15 cellular contexts compared by ENCODE assay signal in genomic region chr5:139835656-139836055, GRCh38. TPM values are rescaled to one million over a fixed set of nuclear protein-coding genes. Genes with fewer than 3 reads are reported as not detected.
A peak's percentile ranks its signal among the peaks of the same experiment; 100 is the strongest.
DNase-seq lines count a peak whose midpoint lies in the region; ATAC-seq, FAIRE-seq and TF ChIP-seq lines count a peak whose summit lies in the region.
"Had no signal": no experiment of that assay in that cellular context is flagged by ENCODE, and none has a peak within 500 bp of the region (broad histone marks: within the 10 kb centered on the region; RNA-seq: fewer than 3 reads in every experiment).

No MANE protein-coding gene starts in this region.

- TF ChIP-seq POLR2A in breast epithelium (IDR thresholded peaks at IDR 0.05) (no peak), K562 (conservative IDR thresholded peaks at IDR 0.05) (no peak)

- TF ChIP-seq CTCF in MCF 10A (IDR thresholded peaks at IDR 0.05; ENCODE audit: unreplicated experiment): no peak
- TF ChIP-seq CTCF in breast epithelium (IDR thresholded peaks at IDR 0.05): no peak
- no peak for TF ChIP-seq CTCF in HEK293 (tag by site-specific recombination; IDR thresholded peaks at IDR 0.05)
- no peak for TF ChIP-seq CTCF in K562 (IDR thresholded peaks at IDR 0.05 in 2 of 3, conservative IDR thresholded peaks at IDR 0.05 in 1 of 3; ENCODE audit: insufficient read depth in 2 of 3, low read depth in 1 of 3, low read length in 3 of 3)
- no peak for TF ChIP-seq CTCF in nephron progenitor cell (IDR thresholded peaks at IDR 0.05)

- CTCF ChIA-PET in MCF 10A (lab: Yijun Ruan, JAX): interaction anchor here (0.8 to 1.9 kb wide), 3 partner anchors 11 to 133 kb away, joined by 3 to 8 read pairs (median 3); no protein-coding TSS in a partner anchor
- CTCF ChIA-PET in HEK293 (lab: Yijun Ruan, JAX): interaction anchor here (0.7 to 1.3 kb wide), 3 partner anchors 48 to 167 kb away, joined by 3 to 4 read pairs (median 4); no protein-coding TSS in a partner anchor
- CTCF ChIA-PET in K562 (lab: Yijun Ruan, JAX; ENCODE audit: low intra/inter-chr PET ratio): no interaction called here

- no peaks in the 10 kb centered on the region for H3K9me3 Mint-ChIP-seq in MCF 10A (ENCODE audit: unreplicated experiment)
- H3K9me3 Mint-ChIP-seq in nephron progenitor cell: no peaks in the 10 kb centered on the region

- ATAC-seq in K562: peak; percentile 44; the same call in 1 of the 3 replicates
- ATAC-seq: Panc1 had no signal

- no peaks in the 10 kb centered on the region for H3K9me3 ChIP-seq in breast epithelium
- no peaks in the 10 kb centered on the region for H3K9me3 ChIP-seq in HEK293 (ENCODE audit: control insufficient read depth, insufficient read depth, low read depth, low read length)
- no peaks in the 10 kb centered on the region for H3K9me3 ChIP-seq in K562 (replicated peaks; ENCODE audit: control insufficient read depth, insufficient read depth, low read depth, low read length)
- H3K9me3 ChIP-seq: BLaER1 treated with 17β-estradiol and CSF1 and Interleukin-3, amounts not matched to agents 10 nM and 100 nM had no signal

- H3K4me1 Mint-ChIP-seq in MCF 10A (ENCODE audit: insufficient read depth, unreplicated experiment) (no peaks in the 10 kb centered on the region), nephron progenitor cell (no peaks in the 10 kb centered on the region)

- POLR2A ChIA-PET in MCF 10A (lab: Yijun Ruan, JAX): no interaction called here
- POLR2A ChIA-PET in HEK293 (lab: Yijun Ruan, JAX): no interaction called here
- POLR2A ChIA-PET in K562 (lab: Yijun Ruan, JAX): interaction anchor here (0.7 kb wide), 1 partner anchor 179 kb away, joined by 3 read pairs; no protein-coding TSS in a partner anchor

- WGBS in K562 (ENCODE audit: insufficient coverage, low coverage, missing lambda C conversion rate): 6% methylated on average over 3 of the region's 3 CpGs

- FAIRE-seq in K562 (lab: Jason Lieb, UNC): no peak
- FAIRE-seq: H1 had no signal

- in situ Hi-C loops in K562 (cut with MboI): no loop called here

- no peaks in the 10 kb centered on the region for H3K9me1 ChIP-seq in K562 (ENCODE audit: control insufficient read depth, insufficient read depth, low read length)

- H3K36me3 ChIP-seq in breast epithelium: no peaks in the 10 kb centered on the region
- H3K36me3 ChIP-seq in HEK293 (ENCODE audit: control insufficient read depth in 2 of 2, insufficient read depth in 1 of 2, low read length in 2 of 2): no peaks in the 10 kb centered on the region
- no peaks in the 10 kb centered on the region for H3K36me3 ChIP-seq in K562 (ENCODE audit: control insufficient read depth, insufficient read depth, low read length)
- H3K36me3 ChIP-seq: BLaER1 treated with 17β-estradiol and CSF1 and Interleukin-3, amounts not matched to agents 10 nM and 100 nM had no signal

- no peak overlapping the region for H3K4me2 ChIP-seq in K562 (ENCODE audit: insufficient read depth, low read length)
- H3K4me2 ChIP-seq: BLaER1 treated with 17β-estradiol and CSF1 and Interleukin-3, amounts not matched to agents 10 nM and 100 nM had no signal

- no peak for TF ChIP-seq RAD21 in K562 (CRISPR knock-in tag; conservative IDR thresholded peaks at IDR 0.05 in 1 of 2, IDR thresholded peaks at IDR 0.05 in 1 of 2)

- H3K4me3 Mint-ChIP-seq in MCF 10A (ENCODE audit: unreplicated experiment): no peak overlapping the region
- H3K4me3 Mint-ChIP-seq in nephron progenitor cell: no peak overlapping the region

- H3K36me3 Mint-ChIP-seq in MCF 10A (ENCODE audit: insufficient read depth, unreplicated experiment) (no peaks in the 10 kb centered on the region), nephron progenitor cell (ENCODE audit: low read depth) (no peaks in the 10 kb centered on the region)

- H3K27ac ChIP-seq in breast epithelium: no peak overlapping the region
- H3K27ac ChIP-seq in HEK293 (ENCODE audit: extremely low read depth, low read depth, low read length): no peak overlapping the region
- H3K27ac ChIP-seq in K562 (ENCODE audit: extremely low read depth, low read depth, low read length): no peak overlapping the region
- no peak overlapping the region for H3K27ac ChIP-seq in caudate nucleus (ENCODE audit: low read depth, low read length)
- H3K27ac ChIP-seq: BLaER1 treated with 17β-estradiol and CSF1 and Interleukin-3, amounts not matched to agents 10 nM and 100 nM had no signal

- DNase-seq in MCF 10A (ENCODE audit: unreplicated experiment) (peak; percentile 25), breast epithelium (ENCODE audit: low spot score in 2 of 2) (no peak), K562 (ENCODE audit: extremely low read depth in 1 of 4, low spot score in 3 of 4) (peak in 2 of 4 experiments; percentile 47 to 59), nephron progenitor cell (peak; percentile 31), H4 (ENCODE audit: low spot score) (no peak), caudate nucleus (lab: John Stamatoyannopoulos, UW) (no peak), AML-193 (lab: John Stamatoyannopoulos, UW) (no peak)
- DNase-seq: Kasumi-1, NCI-H1930, NCI-H510A, SHP77 treated with DMSO at 0.1 percent for 48 hours had no signal

- H4K20me1 ChIP-seq in K562 (replicated peaks; ENCODE audit: control insufficient read depth, insufficient read depth, low read length): 0 out of 2 replicates have a peak, but pooled peaks cover 16% of the 10 kb centered on the region

- intact Hi-C loops in MCF 10A (cut with micrococcal nuclease) (no loop called here), breast epithelium (cut with DNase I; ENCODE audit: low total_unique reads) (no loop called here), K562 (cut with micrococcal nuclease) (no loop called here)

- H3K27ac Mint-ChIP-seq in MCF 10A (ENCODE audit: low read depth, unreplicated experiment) (no peak overlapping the region), nephron progenitor cell (no peak overlapping the region)

- no peak for TF ChIP-seq EP300 in K562 (IDR thresholded peaks at IDR 0.05; ENCODE audit: low read length)

- H3K9ac ChIP-seq in K562 (ENCODE audit: insufficient read depth in 1 of 2, low read depth in 2 of 2, low read length in 2 of 2): no peak overlapping the region
- H3K9ac ChIP-seq: BLaER1 treated with 17β-estradiol and CSF1 and Interleukin-3, amounts not matched to agents 10 nM and 100 nM had no signal

- no peaks in the 10 kb centered on the region for H3K79me2 ChIP-seq in K562 (ENCODE audit: control insufficient read depth, insufficient read depth, low read length)

- H3K27me3 ChIP-seq in breast epithelium: no peaks in the 10 kb centered on the region
- H3K27me3 ChIP-seq in K562 (ENCODE audit: control insufficient read depth in 2 of 2, insufficient read depth in 2 of 2, low read length in 2 of 2): peaks cover 0 to 30% of the 10 kb centered on the region in 2 experiments; a peak in 2 of 5 replicates
- H3K27me3 ChIP-seq: BLaER1 treated with 17β-estradiol and CSF1 and Interleukin-3, amounts not matched to agents 10 nM and 100 nM had no signal

- H3K27me3 Mint-ChIP-seq in MCF 10A (ENCODE audit: insufficient read depth, unreplicated experiment) (peaks cover 53% of the 10 kb centered on the region), nephron progenitor cell (ENCODE audit: low read depth, poor library complexity) (peaks cover 85% of the 10 kb centered on the region)

- H2AFZ ChIP-seq in K562 (ENCODE audit: low read depth, low read length): no peak overlapping the region

- BruUV-seq in MCF 10A (replicated peaks; lab: Mats Ljungman, UMichigan): no TSS peak
- no TSS peak for BruUV-seq in K562 (replicated peaks; lab: Mats Ljungman, UMichigan)

- no peaks in the 10 kb centered on the region for H3K4me1 ChIP-seq in breast epithelium
- no peaks in the 10 kb centered on the region for H3K4me1 ChIP-seq in HEK293 (ENCODE audit: control insufficient read depth, insufficient read depth, low read length)
- H3K4me1 ChIP-seq in K562 (replicated peaks in 1 of 2; ENCODE audit: control insufficient read depth in 2 of 2, insufficient read depth in 2 of 2, low read length in 2 of 2): no peaks in the 10 kb centered on the region
- H3K4me1 ChIP-seq: BLaER1 treated with 17β-estradiol and CSF1 and Interleukin-3, amounts not matched to agents 10 nM and 100 nM had no signal

- H3K4me3 ChIP-seq in breast epithelium (no peak overlapping the region), HEK293 (ENCODE audit: low read depth, low read length) (no peak overlapping the region), K562 (no peak overlapping the region)
- H3K4me3 ChIP-seq: BLaER1 treated with 17β-estradiol and CSF1 and Interleukin-3, amounts not matched to agents 10 nM and 100 nM had no signal

TF ChIP-seq in K562, 482 proteins besides CTCF, POLR2A, EP300 and RAD21 (continues in another document):
- TF ChIP-seq MIER1 (IDR thresholded peaks at IDR 0.05; ENCODE audit: low read depth) (peak; percentile 86), KLF1 (tag; IDR thresholded peaks at IDR 0.05) (no peak)

RNA-seq across cellular contexts. Expression of gene PSD2, which starts 40.0 kb away (rescaled TPM):
- total RNA-seq in MCF 10A (2022) (not detected in 2 replicates), breast epithelium (1 to 10 TPM in 1 of 3 donors, under 1 TPM in 1, not detected in 1; 0.66 to 1.8 TPM), K562 (2014; rRNA removed) (0.09 TPM in 1 of 2 replicates, not detected in the other), K562 (2014; rRNA removed; fragmentation: Illumina TruSeq; extraction: Trizol) (not detected in 2 replicates), K562 (2015; rRNA removed; fragmentation: Illumina TruSeq; extraction: Trizol) (not detected in 2 replicates), K562 (2021) (0.04 and 0.07 TPM in 2 replicates)
- 0.09 TPM in 2 replicates for total RNA-seq in K562 (2011; cell fraction: chromatin; rRNA removed; ENCODE audit: low replicate concordance)
- total RNA-seq in K562 (2011; cell fraction: nucleolus; rRNA removed): under 0.01 TPM in 1 of 2 replicates, not detected in the other
- total RNA-seq in K562 (2011; cell fraction: nucleoplasm; rRNA removed): not detected in 2 replicates
- polyA plus RNA-seq in K562 (2011; rRNA removed) (0.04 and 0.11 TPM in 2 replicates), K562 (2014; fragmentation: Illumina TruSeq; extraction: Trizol) (0.01 TPM in 1 of 2 replicates, not detected in the other), K562 (2014; fragmentation: Nextera tagmentation; extraction: Ambion mirVana) (not detected), K562 (2014; rRNA removed) (0.01 TPM in 1 of 2 replicates, not detected in the other)
- 0.09 TPM in 1 of 2 replicates, not detected in the other for polyA plus RNA-seq in K562 (2011; cell fraction: cytosol; rRNA removed)
- polyA plus RNA-seq in K562 (2011; cell fraction: nucleus; rRNA removed): 0.18 and 0.29 TPM in 2 replicates
- polyA plus RNA-seq in K562 (2012): 0.01 and 0.06 TPM in 2 replicates
- 0.03 TPM in 1 of 2 replicates, not detected in the other for polyA minus RNA-seq in K562 (2011; rRNA and poly(A)+ RNA removed)
- not detected in 2 replicates for polyA minus RNA-seq in K562 (2011; cell fraction: cytosol; rRNA and poly(A)+ RNA removed)
- 0.11 TPM in 1 of 2 replicates, not detected in the other for polyA minus RNA-seq in K562 (2011; cell fraction: nucleus; rRNA and poly(A)+ RNA removed)
- total RNA-seq in H4 (2014; rRNA removed; shearing (Covaris generic)): 0.04 TPM in 1 of 2 replicates, not detected in the other

Comparison
In these comparisons a context has a peak if more than half of its experiments do, and no peak if none do; other contexts are left out.
1. DNase-seq: peak in MCF 10A (single experiment) and nephron progenitor cell (single experiment); none in breast epithelium (0 of 2), H4 (single experiment), caudate nucleus (0 of 61) and AML-193 (0 of 2).